In the genomic region with DNA sequence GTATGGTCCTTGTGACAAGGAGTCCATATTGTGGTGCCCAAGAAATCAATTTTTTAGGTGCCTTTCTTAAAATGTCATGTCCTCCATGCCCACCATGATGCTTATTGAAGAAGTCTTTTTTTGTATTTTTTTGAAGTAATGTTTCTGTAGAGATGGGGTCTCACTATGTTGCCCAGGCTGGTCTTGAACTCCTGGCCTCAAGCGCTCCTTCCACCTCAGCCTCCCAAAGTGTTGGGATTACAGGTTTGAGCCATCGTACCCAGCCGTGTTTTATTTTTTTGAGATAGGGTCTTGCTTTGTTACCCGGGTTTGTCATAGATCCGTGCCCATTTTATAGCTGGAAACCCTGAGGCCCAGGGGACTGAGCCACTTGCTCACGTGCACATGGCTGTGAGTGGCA, we compare ENCODE assay signal across 3 cellular contexts.
TF ChIP-seq lines count a peak whose summit lies in the region.

No MANE protein-coding gene starts in this region.

TF ChIP-seq in SK-N-SH, 30 proteins besides CTCF, POLR2A, EP300 and RAD21:
- no peak for TF ChIP-seq YY1 (IDR thresholded peaks at IDR 0.05; ENCODE audit: low read depth)
- TF ChIP-seq MAX (IDR thresholded peaks at IDR 0.05; ENCODE audit: low read depth) = no peak
- no peak for TF ChIP-seq GABPA (IDR thresholded peaks at IDR 0.05; ENCODE audit: low read depth)
- no peak for TF ChIP-seq TCF12 (IDR thresholded peaks at IDR 0.05)
- no peak for TF ChIP-seq SIN3A (IDR thresholded peaks at IDR 0.05; ENCODE audit: borderline replicate concordance, low read depth, low read length)
- TF ChIP-seq CHD2 (IDR thresholded peaks at IDR 0.05; ENCODE audit: low read length, partially characterized antibody) = no peak
- TF ChIP-seq ZBTB33 (IDR thresholded peaks at IDR 0.05; ENCODE audit: borderline replicate concordance, low read depth) = no peak
- no peak for TF ChIP-seq FOXJ3 (CRISPR knock-in tag; IDR thresholded peaks at IDR 0.05)
- no peak for TF ChIP-seq POLR2AphosphoS5 (IDR thresholded peaks at IDR 0.05; ENCODE audit: low read depth, low read length)
- TF ChIP-seq REST (IDR thresholded peaks at IDR 0.05; ENCODE audit: low read depth, low read length) = no peak
- no peak for TF ChIP-seq SMC3 (IDR thresholded peaks at IDR 0.05; ENCODE audit: low read depth, low read length)
- no peak for TF ChIP-seq EZH2phosphoT487 (IDR thresholded peaks at IDR 0.05; ENCODE audit: borderline replicate concordance, low read depth)
- TF ChIP-seq NFIC (IDR thresholded peaks at IDR 0.05; ENCODE audit: borderline replicate concordance) = no peak
- no peak for TF ChIP-seq GATA2 (CRISPR knock-in tag; IDR thresholded peaks at IDR 0.05)
- TF ChIP-seq JUND (IDR thresholded peaks at IDR 0.05) = no peak

TF ChIP-seq in SK-N-SH treated with all-trans-retinoic acid at 6 μM for 48 hours, 23 proteins besides CTCF, POLR2A, EP300 and RAD21:
- no peak for TF ChIP-seq OSR1 (CRISPR knock-in tag; IDR thresholded peaks at IDR 0.05)
- no peak for TF ChIP-seq TCF4 (CRISPR knock-in tag; IDR thresholded peaks at IDR 0.05; ENCODE audit: borderline replicate concordance)
- TF ChIP-seq PPARA (CRISPR knock-in tag; IDR thresholded peaks at IDR 0.05; ENCODE audit: borderline replicate concordance) = no peak
- no peak for TF ChIP-seq SNAI2 (CRISPR knock-in tag; IDR thresholded peaks at IDR 0.05)

TF ChIP-seq in endothelial cell of umbilical vein, 7 proteins besides CTCF, POLR2A, EP300 and RAD21:
- TF ChIP-seq FOS (IDR thresholded peaks at IDR 0.05; ENCODE audit: borderline replicate concordance, insufficient read depth, low read length) (no peak), MAX (IDR thresholded peaks at IDR 0.05; ENCODE audit: insufficient read depth, insufficient read length) (no peak), POLR2AphosphoS5 (IDR thresholded peaks at IDR 0.05; ENCODE audit: insufficient read depth, low read depth, low read length) (no peak), EZH2 (IDR thresholded peaks at IDR 0.05; ENCODE audit: borderline replicate concordance, low read depth, low read length, severe bottlenecking) (no peak), MYC (IDR thresholded peaks at IDR 0.05; ENCODE audit: low read depth, low read length) (no peak), JUN (IDR thresholded peaks at IDR 0.05; ENCODE audit: borderline replicate concordance, insufficient read depth, insufficient read length, low read depth) (no peak), GATA2 (IDR thresholded peaks at IDR 0.05; ENCODE audit: insufficient read depth, insufficient read length, low read depth, low read length) (no peak)
TF ChIP-seq in endothelial cell of umbilical vein: peak in this region for 0.
